In the genomic region with DNA sequence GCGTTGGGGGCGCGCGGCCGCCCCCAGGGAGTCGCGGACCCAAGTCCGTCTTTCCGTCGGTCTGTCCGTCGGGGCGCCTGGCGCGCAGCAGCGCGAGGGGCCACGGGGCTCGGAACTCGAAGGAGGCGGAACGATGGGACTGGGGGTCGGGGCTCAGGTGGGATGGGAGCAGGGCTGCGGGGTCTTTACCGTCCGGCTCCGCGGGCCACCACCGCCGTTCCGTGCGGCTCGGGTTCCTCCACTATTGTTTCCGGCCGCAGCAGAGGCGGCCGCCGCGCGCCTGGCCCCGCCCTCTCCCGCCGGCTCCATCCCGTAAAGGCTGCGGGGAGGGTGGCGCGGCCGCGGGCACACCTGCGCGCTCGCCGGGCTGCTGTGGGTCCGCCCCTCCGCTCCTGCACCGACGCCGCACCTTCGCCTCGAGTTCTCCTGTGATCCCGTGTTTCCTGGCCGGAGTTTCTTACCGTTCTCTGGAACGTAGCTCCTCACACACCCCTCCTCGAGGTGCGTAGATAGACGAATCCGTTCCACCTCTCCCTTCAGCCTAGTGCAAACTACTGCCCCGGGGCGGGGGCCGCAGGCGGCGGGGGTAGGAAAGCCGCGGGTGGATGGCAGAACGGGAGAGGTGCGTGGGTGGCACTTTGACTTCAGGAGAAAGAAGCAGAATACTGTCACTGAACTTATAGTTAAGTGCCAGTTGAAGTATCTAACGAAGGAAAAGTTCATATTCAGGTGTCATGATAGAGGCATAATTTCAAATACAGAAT, we compare ENCODE assay signal across 1 cellular context.
TF ChIP-seq lines count a peak whose summit lies in the region.

Gene C21orf91 (minus strand): TSS at position 243 of the 764 bp plus-strand sequence. CDS start 1,038 bp downstream, outside the sequence.

TF ChIP-seq in GM12878, 131 proteins besides CTCF, POLR2A, EP300 and RAD21 (continued from another document and continues in another):
- TF ChIP-seq, protein P1, sequence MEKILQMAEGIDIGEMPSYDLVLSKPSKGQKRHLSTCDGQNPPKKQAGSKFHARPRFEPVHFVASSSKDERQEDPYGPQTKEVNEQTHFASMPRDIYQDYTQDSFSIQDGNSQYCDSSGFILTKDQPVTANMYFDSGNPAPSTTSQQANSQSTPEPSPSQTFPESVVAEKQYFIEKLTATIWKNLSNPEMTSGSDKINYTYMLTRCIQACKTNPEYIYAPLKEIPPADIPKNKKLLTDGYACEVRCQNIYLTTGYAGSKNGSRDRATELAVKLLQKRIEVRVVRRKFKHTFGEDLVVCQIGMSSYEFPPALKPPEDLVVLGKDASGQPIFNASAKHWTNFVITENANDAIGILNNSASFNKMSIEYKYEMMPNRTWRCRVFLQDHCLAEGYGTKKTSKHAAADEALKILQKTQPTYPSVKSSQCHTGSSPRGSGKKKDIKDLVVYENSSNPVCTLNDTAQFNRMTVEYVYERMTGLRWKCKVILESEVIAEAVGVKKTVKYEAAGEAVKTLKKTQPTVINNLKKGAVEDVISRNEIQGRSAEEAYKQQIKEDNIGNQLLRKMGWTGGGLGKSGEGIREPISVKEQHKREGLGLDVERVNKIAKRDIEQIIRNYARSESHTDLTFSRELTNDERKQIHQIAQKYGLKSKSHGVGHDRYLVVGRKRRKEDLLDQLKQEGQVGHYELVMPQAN (conservative IDR thresholded peaks at IDR 0.05): peak; percentile 47; the same call in 1 of the 2 replicates
- TF ChIP-seq SRF (IDR thresholded peaks at IDR 0.05; ENCODE audit: low read depth in 2 of 2, low read length in 2 of 2) (0 out of 4 replicates have a peak, but pooled peaks of 1 of the 2 experiments have one; percentile 15), ZZZ3 (IDR thresholded peaks at IDR 0.05; ENCODE audit: control insufficient read depth, insufficient read length, low read depth) (no peak), PML (IDR thresholded peaks at IDR 0.05; ENCODE audit: low read length) (peak; percentile 51), NBN (IDR thresholded peaks at IDR 0.05) (peak; percentile 93), BMI1 (IDR thresholded peaks at IDR 0.05; ENCODE audit: borderline replicate concordance) (no peak), MTA3 (IDR thresholded peaks at IDR 0.05; ENCODE audit: borderline replicate concordance, low read length) (no peak), LARP7 (IDR thresholded peaks at IDR 0.05) (peak; percentile 95; the same call in 1 of the 2 replicates), PBX3 (IDR thresholded peaks at IDR 0.05; ENCODE audit: insufficient replicate concordance, low read depth, low read length) (no peak), CREB1 (IDR thresholded peaks at IDR 0.05; ENCODE audit: low read depth) (no peak), HCFC1 (IDR thresholded peaks at IDR 0.05; ENCODE audit: low read length) (peak; percentile 56; the same call in 1 of the 2 replicates), SKIL (IDR thresholded peaks at IDR 0.05; ENCODE audit: low read depth, poor library complexity, severe bottlenecking) (peak; percentile 98), CBFB (IDR thresholded peaks at IDR 0.05; ENCODE audit: low read depth) (peak; percentile 44; the same call in 1 of the 2 replicates), BRCA1 (IDR thresholded peaks at IDR 0.05; ENCODE audit: low read depth, low read length) (no peak), TCF12 (IDR thresholded peaks at IDR 0.05; ENCODE audit: low read depth, low read length) (peak; percentile 66; the same call in 1 of the 2 replicates), CREM (IDR thresholded peaks at IDR 0.05; ENCODE audit: low read depth) (no peak), MYC (IDR thresholded peaks at IDR 0.05; ENCODE audit: insufficient read depth, insufficient read length, insufficient replicate concordance, low read length, severe bottlenecking) (peak; percentile 36), POLR2AphosphoS2 (IDR thresholded peaks at IDR 0.05; ENCODE audit: low read depth, low read length) (peak; percentile 90), SREBF1 (IDR thresholded peaks at IDR 0.05; ENCODE audit: low read length) (peak; percentile 95), HDAC6 (IDR thresholded peaks at IDR 0.05; ENCODE audit: unreplicated experiment) (no peak), RELA (IDR thresholded peaks at IDR 0.05; ENCODE audit: borderline replicate concordance, partially characterized antibody) (peak; percentile 89), CHD4 (IDR thresholded peaks at IDR 0.05) (no peak), KLF5 (IDR thresholded peaks at IDR 0.05; ENCODE audit: partially characterized antibody) (peak; percentile 100), ETV6 (conservative IDR thresholded peaks at IDR 0.05 in 1 of 2, IDR thresholded peaks at IDR 0.05 in 1 of 2; ENCODE audit: borderline replicate concordance in 1 of 2, low read depth in 1 of 2) (no peak), FOXK2 (IDR thresholded peaks at IDR 0.05) (peak; percentile 98), E2F4 (IDR thresholded peaks at IDR 0.05; ENCODE audit: low read depth, low read length) (0 out of 2 replicates have a peak, but pooled peaks have one; percentile 11)
- TF ChIP-seq, protein P2, sequence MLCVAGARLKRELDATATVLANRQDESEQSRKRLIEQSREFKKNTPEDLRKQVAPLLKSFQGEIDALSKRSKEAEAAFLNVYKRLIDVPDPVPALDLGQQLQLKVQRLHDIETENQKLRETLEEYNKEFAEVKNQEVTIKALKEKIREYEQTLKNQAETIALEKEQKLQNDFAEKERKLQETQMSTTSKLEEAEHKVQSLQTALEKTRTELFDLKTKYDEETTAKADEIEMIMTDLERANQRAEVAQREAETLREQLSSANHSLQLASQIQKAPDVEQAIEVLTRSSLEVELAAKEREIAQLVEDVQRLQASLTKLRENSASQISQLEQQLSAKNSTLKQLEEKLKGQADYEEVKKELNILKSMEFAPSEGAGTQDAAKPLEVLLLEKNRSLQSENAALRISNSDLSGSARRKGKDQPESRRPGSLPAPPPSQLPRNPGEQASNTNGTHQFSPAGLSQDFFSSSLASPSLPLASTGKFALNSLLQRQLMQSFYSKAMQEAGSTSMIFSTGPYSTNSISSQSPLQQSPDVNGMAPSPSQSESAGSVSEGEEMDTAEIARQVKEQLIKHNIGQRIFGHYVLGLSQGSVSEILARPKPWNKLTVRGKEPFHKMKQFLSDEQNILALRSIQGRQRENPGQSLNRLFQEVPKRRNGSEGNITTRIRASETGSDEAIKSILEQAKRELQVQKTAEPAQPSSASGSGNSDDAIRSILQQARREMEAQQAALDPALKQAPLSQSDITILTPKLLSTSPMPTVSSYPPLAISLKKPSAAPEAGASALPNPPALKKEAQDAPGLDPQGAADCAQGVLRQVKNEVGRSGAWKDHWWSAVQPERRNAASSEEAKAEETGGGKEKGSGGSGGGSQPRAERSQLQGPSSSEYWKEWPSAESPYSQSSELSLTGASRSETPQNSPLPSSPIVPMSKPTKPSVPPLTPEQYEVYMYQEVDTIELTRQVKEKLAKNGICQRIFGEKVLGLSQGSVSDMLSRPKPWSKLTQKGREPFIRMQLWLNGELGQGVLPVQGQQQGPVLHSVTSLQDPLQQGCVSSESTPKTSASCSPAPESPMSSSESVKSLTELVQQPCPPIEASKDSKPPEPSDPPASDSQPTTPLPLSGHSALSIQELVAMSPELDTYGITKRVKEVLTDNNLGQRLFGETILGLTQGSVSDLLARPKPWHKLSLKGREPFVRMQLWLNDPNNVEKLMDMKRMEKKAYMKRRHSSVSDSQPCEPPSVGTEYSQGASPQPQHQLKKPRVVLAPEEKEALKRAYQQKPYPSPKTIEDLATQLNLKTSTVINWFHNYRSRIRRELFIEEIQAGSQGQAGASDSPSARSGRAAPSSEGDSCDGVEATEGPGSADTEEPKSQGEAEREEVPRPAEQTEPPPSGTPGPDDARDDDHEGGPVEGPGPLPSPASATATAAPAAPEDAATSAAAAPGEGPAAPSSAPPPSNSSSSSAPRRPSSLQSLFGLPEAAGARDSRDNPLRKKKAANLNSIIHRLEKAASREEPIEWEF (IDR thresholded peaks at IDR 0.05; ENCODE audit: insufficient replicate concordance, low read depth, low read length): no peak
- TF ChIP-seq, protein P3, sequence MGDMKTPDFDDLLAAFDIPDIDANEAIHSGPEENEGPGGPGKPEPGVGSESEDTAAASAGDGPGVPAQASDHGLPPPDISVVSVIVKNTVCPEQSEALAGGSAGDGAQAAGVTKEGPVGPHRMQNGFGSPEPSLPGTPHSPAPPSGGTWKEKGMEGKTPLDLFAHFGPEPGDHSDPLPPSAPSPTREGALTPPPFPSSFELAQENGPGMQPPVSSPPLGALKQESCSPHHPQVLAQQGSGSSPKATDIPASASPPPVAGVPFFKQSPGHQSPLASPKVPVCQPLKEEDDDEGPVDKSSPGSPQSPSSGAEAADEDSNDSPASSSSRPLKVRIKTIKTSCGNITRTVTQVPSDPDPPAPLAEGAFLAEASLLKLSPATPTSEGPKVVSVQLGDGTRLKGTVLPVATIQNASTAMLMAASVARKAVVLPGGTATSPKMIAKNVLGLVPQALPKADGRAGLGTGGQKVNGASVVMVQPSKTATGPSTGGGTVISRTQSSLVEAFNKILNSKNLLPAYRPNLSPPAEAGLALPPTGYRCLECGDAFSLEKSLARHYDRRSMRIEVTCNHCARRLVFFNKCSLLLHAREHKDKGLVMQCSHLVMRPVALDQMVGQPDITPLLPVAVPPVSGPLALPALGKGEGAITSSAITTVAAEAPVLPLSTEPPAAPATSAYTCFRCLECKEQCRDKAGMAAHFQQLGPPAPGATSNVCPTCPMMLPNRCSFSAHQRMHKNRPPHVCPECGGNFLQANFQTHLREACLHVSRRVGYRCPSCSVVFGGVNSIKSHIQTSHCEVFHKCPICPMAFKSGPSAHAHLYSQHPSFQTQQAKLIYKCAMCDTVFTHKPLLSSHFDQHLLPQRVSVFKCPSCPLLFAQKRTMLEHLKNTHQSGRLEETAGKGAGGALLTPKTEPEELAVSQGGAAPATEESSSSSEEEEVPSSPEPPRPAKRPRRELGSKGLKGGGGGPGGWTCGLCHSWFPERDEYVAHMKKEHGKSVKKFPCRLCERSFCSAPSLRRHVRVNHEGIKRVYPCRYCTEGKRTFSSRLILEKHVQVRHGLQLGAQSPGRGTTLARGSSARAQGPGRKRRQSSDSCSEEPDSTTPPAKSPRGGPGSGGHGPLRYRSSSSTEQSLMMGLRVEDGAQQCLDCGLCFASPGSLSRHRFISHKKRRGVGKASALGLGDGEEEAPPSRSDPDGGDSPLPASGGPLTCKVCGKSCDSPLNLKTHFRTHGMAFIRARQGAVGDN (IDR thresholded peaks at IDR 0.05): peak; percentile 55; the same call in 1 of the 2 replicates
- TF ChIP-seq, protein P4, sequence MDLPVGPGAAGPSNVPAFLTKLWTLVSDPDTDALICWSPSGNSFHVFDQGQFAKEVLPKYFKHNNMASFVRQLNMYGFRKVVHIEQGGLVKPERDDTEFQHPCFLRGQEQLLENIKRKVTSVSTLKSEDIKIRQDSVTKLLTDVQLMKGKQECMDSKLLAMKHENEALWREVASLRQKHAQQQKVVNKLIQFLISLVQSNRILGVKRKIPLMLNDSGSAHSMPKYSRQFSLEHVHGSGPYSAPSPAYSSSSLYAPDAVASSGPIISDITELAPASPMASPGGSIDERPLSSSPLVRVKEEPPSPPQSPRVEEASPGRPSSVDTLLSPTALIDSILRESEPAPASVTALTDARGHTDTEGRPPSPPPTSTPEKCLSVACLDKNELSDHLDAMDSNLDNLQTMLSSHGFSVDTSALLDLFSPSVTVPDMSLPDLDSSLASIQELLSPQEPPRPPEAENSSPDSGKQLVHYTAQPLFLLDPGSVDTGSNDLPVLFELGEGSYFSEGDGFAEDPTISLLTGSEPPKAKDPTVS (IDR thresholded peaks at IDR 0.05; ENCODE audit: low read depth, low read length): 0 out of 2 replicates have a peak, but pooled peaks have one; percentile 13
